28 cellular contexts compared by ENCODE assay signal in genomic region chr2:104240984-104241383, GRCh38.
"Had no signal": no experiment of that assay in that cellular context is flagged by ENCODE, and none has a peak within 500 bp of the region (broad histone marks: within the 10 kb centered on the region; RNA-seq: fewer than 3 reads in every experiment).

No MANE protein-coding gene starts in this region.

- ATAC-seq: effector memory CD8-positive, alpha-beta T cell; esophagus mucosa; gastrocnemius medialis; heart right ventricle; left cardiac atrium; left lung; left ventricle myocardium superior; lower lobe of right lung; mucosa of descending colon had no signal

- FAIRE-seq: endometrium, islet of Langerhans, keratinocyte had no signal

- H3K27me3 ChIP-seq: colonic mucosa, esophagus squamous epithelium, gastrocnemius medialis, left lung had no signal

- H3K4me3 Mint-ChIP-seq: dendritic cell treated with granulocyte-macrophage colony-stimulating factor and Interleukin-4, amounts not matched to agents 40 ng/mL and 50 ng/mL, for 4 days; effector memory CD8-positive, alpha-beta T cell; endodermal cell; mesothelial cell of epicardium; naive B cell had no signal

- H3K27ac Mint-ChIP-seq: dendritic cell treated with granulocyte-macrophage colony-stimulating factor and Interleukin-4, amounts not matched to agents 40 ng/mL and 50 ng/mL, for 4 days; effector memory CD8-positive, alpha-beta T cell; endodermal cell; mesothelial cell of epicardium; naive B cell had no signal

- DNase-seq: colonic mucosa; cortex of kidney; effector CD8-positive, alpha-beta T cell; effector memory CD8-positive, alpha-beta T cell; endodermal cell; erythroblast; esophagus squamous epithelium; foreskin fibroblast; foreskin melanocyte; gastrocnemius medialis; glutamatergic neuron; head of caudate nucleus; heart right ventricle; hippocampal formation; left cardiac atrium; left lung; left ventricle myocardium superior; lower lobe of right lung; mesenchymal stem cell; mucosa of descending colon; naive B cell had no signal

- H3K9me3 ChIP-seq: colonic mucosa, gastrocnemius medialis had no signal

- H3K36me3 ChIP-seq: colonic mucosa, esophagus squamous epithelium, gastrocnemius medialis, heart right ventricle, left lung, lower lobe of right lung had no signal

- H3K27me3 Mint-ChIP-seq: dendritic cell treated with granulocyte-macrophage colony-stimulating factor and Interleukin-4, amounts not matched to agents 40 ng/mL and 50 ng/mL, for 4 days; effector memory CD8-positive, alpha-beta T cell; naive B cell had no signal

- H3K4me1 Mint-ChIP-seq: endodermal cell, mesothelial cell of epicardium, naive B cell had no signal

- H3K4me1 ChIP-seq: colonic mucosa, esophagus squamous epithelium, gastrocnemius medialis, heart right ventricle, left lung, lower lobe of right lung had no signal

- H3K27ac ChIP-seq: colonic mucosa, epithelial cell of prostate, esophagus squamous epithelium, gastrocnemius medialis, heart right ventricle, left lung, lower lobe of right lung had no signal

- H3K36me3 Mint-ChIP-seq: mesothelial cell of epicardium had no signal

- H3K4me3 ChIP-seq: colonic mucosa, esophagus squamous epithelium, gastrocnemius medialis, heart right ventricle, left lung, lower lobe of right lung, mucosa of descending colon had no signal
